Comparison of ENCODE assay signal across 8 cellular contexts in genomic region chr3:169668957-169669681, GRCh38. TPM values are rescaled to one million over a fixed set of nuclear protein-coding genes. Genes with fewer than 3 reads are reported as not detected.
A peak's percentile ranks its signal among the peaks of the same experiment; 100 is the strongest.
DNase-seq lines count a peak whose midpoint lies in the region; TF ChIP-seq lines count a peak whose summit lies in the region.

No MANE protein-coding gene starts in this region.

- CTCF ChIA-PET in activated CD4-positive, alpha-beta T cell treated with anti-CD3 and anti-CD28 coated beads, Interleukin-2, amount 10 ng/mL, durations not matched to agents 7 days and 5 days (lab: Charles Lee) = interaction anchor here (0.9 to 2.2 kb wide), 6 partner anchors 9 to 523 kb away, joined by 3 to 18 read pairs (median 4); no protein-coding TSS in a partner anchor

- peaks cover 92% of the 10 kb centered on the region for H3K27me3 Mint-ChIP-seq in activated CD4-positive, alpha-beta T cell treated with anti-CD3 and anti-CD28 coated beads, Interleukin-2, amount 10 ng/mL, durations not matched to agents 7 days and 5 days
- peaks cover 61% of the 10 kb centered on the region for H3K27me3 Mint-ChIP-seq in HFFc6 (ENCODE audit: insufficient read depth)

- no peaks in the 10 kb centered on the region for H3K36me3 Mint-ChIP-seq in activated CD4-positive, alpha-beta T cell treated with anti-CD3 and anti-CD28 coated beads, Interleukin-2, amount 10 ng/mL, durations not matched to agents 7 days and 5 days (ENCODE audit: low read depth)
- peaks cover 3% of the 10 kb centered on the region; the same call in 1 of the 2 replicates for H3K36me3 Mint-ChIP-seq in HFFc6 (ENCODE audit: low read depth)

- H3K9me3 Mint-ChIP-seq in activated CD4-positive, alpha-beta T cell treated with anti-CD3 and anti-CD28 coated beads, Interleukin-2, amount 10 ng/mL, durations not matched to agents 7 days and 5 days = peaks cover 4% of the 10 kb centered on the region
- H3K9me3 Mint-ChIP-seq in HFFc6 = peaks cover 18% of the 10 kb centered on the region

- H3K27ac Mint-ChIP-seq in activated CD4-positive, alpha-beta T cell treated with anti-CD3 and anti-CD28 coated beads, Interleukin-2, amount 10 ng/mL, durations not matched to agents 7 days and 5 days = no peak overlapping the region
- H3K27ac Mint-ChIP-seq in HFFc6 = no peak overlapping the region

- intact Hi-C loops in colonic mucosa (cut with DNase I) = loop anchor here (5.0 to 10.0 kb wide), 3 partner anchors 374 to 804 kb away; no protein-coding TSS in a partner anchor

- H3K27me3 ChIP-seq in colonic mucosa = peaks cover 35% of the 10 kb centered on the region

- peak overlapping the region; percentile 45 for H3K4me3 Mint-ChIP-seq in activated CD4-positive, alpha-beta T cell treated with anti-CD3 and anti-CD28 coated beads, Interleukin-2, amount 10 ng/mL, durations not matched to agents 7 days and 5 days
- H3K4me3 Mint-ChIP-seq in HFFc6 = peak overlapping the region; percentile 47

- POLR2A ChIA-PET in activated CD4-positive, alpha-beta T cell treated with anti-CD3 and anti-CD28 coated beads, Interleukin-2, amount 10 ng/mL, durations not matched to agents 7 days and 5 days (lab: Charles Lee) = interaction anchor here (0.6 kb wide), 1 partner anchor 393 kb away, joined by 3 read pairs; no protein-coding TSS in a partner anchor

- H3K4me1 ChIP-seq in colonic mucosa = peaks cover 4% of the 10 kb centered on the region

- DNase-seq in activated CD4-positive, alpha-beta T cell treated with anti-CD3 and anti-CD28 coated beads, Interleukin-2, amount 10 ng/mL, durations not matched to agents 7 days and 5 days = peak; percentile 47
- no peak for DNase-seq in activated CD4-positive, alpha-beta T cell treated with anti-CD3 and anti-CD28 coated beads for 4 hours
- DNase-seq in HFFc6 = peak; percentile 14
- peak; percentile 73 for DNase-seq in M059J (ENCODE audit: low read depth)
- DNase-seq in SK-N-DZ (ENCODE audit: low spot score) = peak; percentile 65
- DNase-seq in colonic mucosa = peak; percentile 83
- peak; percentile 93 for DNase-seq in left kidney (ENCODE audit: low read depth, low spot score)
- peak; percentile 51 for DNase-seq in stimulated activated CD4-positive, alpha-beta T cell treated with anti-CD3 and anti-CD28 coated beads, Interleukin-4, amount 100 ng/mL, for 1 hour

- H3K4me1 Mint-ChIP-seq in activated CD4-positive, alpha-beta T cell treated with anti-CD3 and anti-CD28 coated beads, Interleukin-2, amount 10 ng/mL, durations not matched to agents 7 days and 5 days = peaks cover 20% of the 10 kb centered on the region
- peaks cover 6% of the 10 kb centered on the region for H3K4me1 Mint-ChIP-seq in HFFc6 (ENCODE audit: low read depth)

- H3K27ac ChIP-seq in colonic mucosa = peak overlapping the region; percentile 56

- TF ChIP-seq CTCF in HFFc6 (IDR thresholded peaks at IDR 0.05) (peak; percentile 78), colonic mucosa (IDR thresholded peaks at IDR 0.05) (peak; percentile 52)

- no peaks in the 10 kb centered on the region for H3K36me3 ChIP-seq in colonic mucosa

- peak overlapping the region; percentile 41 for H3K4me3 ChIP-seq in colonic mucosa

- peak overlapping the region in 1 of 2 donors; percentile 49 for H3K9ac ChIP-seq in colonic mucosa (ENCODE audit: low read depth in 2 of 2, low read length in 2 of 2)

- H3K9me3 ChIP-seq in colonic mucosa = no peaks in the 10 kb centered on the region

RNA-seq across cellular contexts. Expression of gene MECOM, which starts 5.6 kb away (rescaled TPM):
- not detected for total RNA-seq in activated CD4-positive, alpha-beta T cell treated with anti-CD3 and anti-CD28 coated beads, Interleukin-2, amount 10 ng/mL, durations not matched to agents 7 days and 5 days
- 10 to 100 TPM in 2 of 6 experiments, 1 to 10 TPM in 4; 3.6 to 10.9 (median 9.4) TPM for total RNA-seq in HFFc6 (2021; fragmentation: NEBNext Ultra II Directional; extraction: Animal tissue kit (Norgen Biotek cat#: 25700))
- 22.2 and 28.6 TPM in 2 replicates for total RNA-seq in M059J (2014; rRNA removed; shearing (Covaris generic))
- polyA plus RNA-seq in SK-N-DZ (2014; cell fraction: cytosol; rRNA removed) = 0.86 and 2.2 TPM in 2 replicates
- 0.74 and 0.90 TPM in 2 replicates for polyA plus RNA-seq in SK-N-DZ (2014; cell fraction: nucleus; rRNA removed)
- 10 to 100 TPM; 81.0 to 88.1 TPM for total RNA-seq in colonic mucosa

Comparison
In these comparisons a context has a peak if more than half of its experiments do, and no peak if none do; other contexts are left out.
1. DNase-seq: peak in activated CD4-positive, alpha-beta T cell treated with anti-CD3 and anti-CD28 coated beads, Interleukin-2, amount 10 ng/mL, durations not matched to agents 7 days and 5 days (single experiment), HFFc6 (single experiment), M059J (single experiment), SK-N-DZ (single experiment), colonic mucosa (single experiment), left kidney (single experiment) and stimulated activated CD4-positive, alpha-beta T cell treated with anti-CD3 and anti-CD28 coated beads, Interleukin-4, amount 100 ng/mL, for 1 hour (single experiment); none in activated CD4-positive, alpha-beta T cell treated with anti-CD3 and anti-CD28 coated beads for 4 hours (0 of 2).
2. RNA of gene MECOM, which starts 5.6 kb away (total RNA-seq): 81.0 to 88.1 TPM in colonic mucosa, 22.2 to 28.6 TPM in M059J and 3.6 to 10.9 TPM in HFFc6; not detected in activated CD4-positive, alpha-beta T cell treated with anti-CD3 and anti-CD28 coated beads, Interleukin-2, amount 10 ng/mL, durations not matched to agents 7 days and 5 days; every median in the first group is over 4 times any median in the second.